In genomic region chr3:114178770-114179368, GRCh38 we compare ENCODE assay signal across 10 cellular contexts. TPM values are rescaled to one million over a fixed set of nuclear protein-coding genes. Genes with fewer than 3 reads are reported as not detected.
DNase-seq lines count a peak whose midpoint lies in the region; ATAC-seq and TF ChIP-seq lines count a peak whose summit lies in the region.
"Had no signal": no experiment of that assay in that cellular context is flagged by ENCODE, and none has a peak within 500 bp of the region (broad histone marks: within the 10 kb centered on the region; RNA-seq: fewer than 3 reads in every experiment).

Gene DRD3, minus strand, starts transcription at chr3:114179052. Its CDS starts 7,060 bp downstream, at chr3:114171992.

- H3K4me1 ChIP-seq in iPS-15b (ENCODE audit: control insufficient read depth, insufficient read depth, low read length), result peaks cover 19% of the 10 kb centered on the region

- no peaks in the 10 kb centered on the region for H3K9me3 ChIP-seq in iPS-15b (ENCODE audit: control insufficient read depth, insufficient read depth, low read length)

- intact Hi-C loops in activated CD8-positive, alpha-beta T cell treated with anti-CD3 and anti-CD28 coated beads for 36 hours (cut with micrococcal nuclease), result no loop called here
- intact Hi-C loops in activated T-helper 2 cell treated with anti-CD3 and anti-CD28 coated beads, Interferon-gamma antibody, Interleukin-2, Interleukin-4, amounts not matched to agents 10 μg/mL and 5 μg/mL and 100 μg/mL, durations not matched to agents 14 hours and 24 hours and 36 hours (cut with micrococcal nuclease), result no loop called here

- H3K27me3 ChIP-seq in iPS-15b (ENCODE audit: control insufficient read depth, insufficient read depth, low read length), result no peaks in the 10 kb centered on the region

- DNase-seq in AG10803 (ENCODE audit: low read depth), result peak; percentile 31
- peak; percentile 21 for DNase-seq in HT-29 (ENCODE audit: low spot score)
- peak; percentile 41 for DNase-seq in activated CD8-positive, alpha-beta T cell treated with anti-CD3 and anti-CD28 coated beads for 36 hours
- DNase-seq in activated T-helper 2 cell treated with anti-CD3 and anti-CD28 coated beads, Interferon-gamma antibody, Interleukin-2, Interleukin-4, amounts not matched to agents 10 μg/mL and 5 μg/mL and 100 μg/mL, durations not matched to agents 14 hours and 24 hours and 36 hours (ENCODE audit: low spot score), result no peak
- no peak for DNase-seq in NCI-H2107 treated with DMSO at 0.1 percent for 48 hours (lab: John Stamatoyannopoulos, UW; ENCODE audit: unreplicated experiment)
- DNase-seq: activated T-cell treated with anti-CD3 and anti-CD28 coated beads, Interleukin-2, amount 50 U/mL, for 4 hours; NCI-H524 treated with DMSO at 0.1 percent for 48 hours had no signal

- peaks cover 5% of the 10 kb centered on the region for H3K4me1 Mint-ChIP-seq in activated CD8-positive, alpha-beta T cell treated with anti-CD3 and anti-CD28 coated beads for 36 hours (ENCODE audit: low read depth)
- peaks cover 3% of the 10 kb centered on the region for H3K4me1 Mint-ChIP-seq in activated T-helper 2 cell treated with anti-CD3 and anti-CD28 coated beads, Interferon-gamma antibody, Interleukin-2, Interleukin-4, amounts not matched to agents 10 μg/mL and 5 μg/mL and 100 μg/mL, durations not matched to agents 14 hours and 24 hours and 36 hours (ENCODE audit: low read depth)

- H3K4me3 Mint-ChIP-seq in activated CD8-positive, alpha-beta T cell treated with anti-CD3 and anti-CD28 coated beads for 36 hours, result no peak within 1 kb of the TSS
- no peak within 1 kb of the TSS for H3K4me3 Mint-ChIP-seq in activated T-helper 2 cell treated with anti-CD3 and anti-CD28 coated beads, Interferon-gamma antibody, Interleukin-2, Interleukin-4, amounts not matched to agents 10 μg/mL and 5 μg/mL and 100 μg/mL, durations not matched to agents 14 hours and 24 hours and 36 hours (ENCODE audit: low read depth)
- H3K4me3 Mint-ChIP-seq: activated T-cell treated with anti-CD3 and anti-CD28 coated beads, Interleukin-2, amount 50 U/mL, for 4 hours had no signal

- peaks cover 3% of the 10 kb centered on the region for H3K9me3 Mint-ChIP-seq in activated CD8-positive, alpha-beta T cell treated with anti-CD3 and anti-CD28 coated beads for 36 hours
- peaks cover 1% of the 10 kb centered on the region for H3K9me3 Mint-ChIP-seq in activated T-helper 2 cell treated with anti-CD3 and anti-CD28 coated beads, Interferon-gamma antibody, Interleukin-2, Interleukin-4, amounts not matched to agents 10 μg/mL and 5 μg/mL and 100 μg/mL, durations not matched to agents 14 hours and 24 hours and 36 hours

- no peaks in the 10 kb centered on the region for H3K36me3 ChIP-seq in iPS-15b (ENCODE audit: control insufficient read depth, insufficient read depth, low read length)

- H3K4me3 ChIP-seq in AG10803 (ENCODE audit: low read length), result no peak within 1 kb of the TSS
- peak within 1 kb of the TSS; percentile 21 for H3K4me3 ChIP-seq in iPS-15b (ENCODE audit: low read depth, low read length)

- no peak within 1 kb of the TSS for H3K9ac ChIP-seq in iPS-15b (ENCODE audit: low read depth, low read length)

- POLR2A ChIA-PET in activated CD8-positive, alpha-beta T cell treated with anti-CD3 and anti-CD28 coated beads for 36 hours (lab: Charles Lee), result no interaction called here

- H3K27ac Mint-ChIP-seq in activated CD8-positive, alpha-beta T cell treated with anti-CD3 and anti-CD28 coated beads for 36 hours, result no peak within 1 kb of the TSS
- H3K27ac Mint-ChIP-seq in activated T-helper 2 cell treated with anti-CD3 and anti-CD28 coated beads, Interferon-gamma antibody, Interleukin-2, Interleukin-4, amounts not matched to agents 10 μg/mL and 5 μg/mL and 100 μg/mL, durations not matched to agents 14 hours and 24 hours and 36 hours, result no peak within 1 kb of the TSS

- H3K27me3 Mint-ChIP-seq in activated CD8-positive, alpha-beta T cell treated with anti-CD3 and anti-CD28 coated beads for 36 hours, result no peaks in the 10 kb centered on the region
- H3K27me3 Mint-ChIP-seq in activated T-helper 2 cell treated with anti-CD3 and anti-CD28 coated beads, Interferon-gamma antibody, Interleukin-2, Interleukin-4, amounts not matched to agents 10 μg/mL and 5 μg/mL and 100 μg/mL, durations not matched to agents 14 hours and 24 hours and 36 hours (ENCODE audit: low read depth), result peaks cover 15% of the 10 kb centered on the region

- no peak for TF ChIP-seq CTCF in AG10803 (conservative IDR thresholded peaks at IDR 0.05; ENCODE audit: low read length)
- no peak for TF ChIP-seq CTCF in activated CD8-positive, alpha-beta T cell treated with anti-CD3 and anti-CD28 coated beads for 36 hours (IDR thresholded peaks at IDR 0.05)

- CTCF ChIA-PET in activated CD8-positive, alpha-beta T cell treated with anti-CD3 and anti-CD28 coated beads for 36 hours (lab: Charles Lee), result interaction anchor here (0.9 to 2.4 kb wide), 7 partner anchors 10 to 117 kb away, joined by 3 to 8 read pairs (median 4); no protein-coding TSS in a partner anchor

- H3K36me3 Mint-ChIP-seq in activated CD8-positive, alpha-beta T cell treated with anti-CD3 and anti-CD28 coated beads for 36 hours (ENCODE audit: low read depth), result no peaks in the 10 kb centered on the region
- no peaks in the 10 kb centered on the region for H3K36me3 Mint-ChIP-seq in activated T-helper 2 cell treated with anti-CD3 and anti-CD28 coated beads, Interferon-gamma antibody, Interleukin-2, Interleukin-4, amounts not matched to agents 10 μg/mL and 5 μg/mL and 100 μg/mL, durations not matched to agents 14 hours and 24 hours and 36 hours (ENCODE audit: low read depth)

- ATAC-seq in activated CD8-positive, alpha-beta T cell treated with anti-CD3 and anti-CD28 coated beads for 36 hours, result peak; percentile 56
- no peak for ATAC-seq in HG03460 (IDR thresholded peaks at IDR 0.05; ENCODE audit: unreplicated experiment)
- ATAC-seq in HG02870 (IDR thresholded peaks at IDR 0.05; ENCODE audit: unreplicated experiment), result no peak

RNA-seq across cellular contexts. Expression of gene DRD3, which starts in this region (rescaled TPM):
- total RNA-seq in HT-29 (2014; rRNA removed; shearing (Covaris generic)), result not detected in 2 replicates
- total RNA-seq in activated CD8-positive, alpha-beta T cell treated with anti-CD3 and anti-CD28 coated beads for 36 hours, result not detected
- 0.11 TPM in 1 of 2 replicates, not detected in the other for total RNA-seq in activated T-helper 2 cell treated with anti-CD3 and anti-CD28 coated beads, Interferon-gamma antibody, Interleukin-2, Interleukin-4, amounts not matched to agents 10 μg/mL and 5 μg/mL and 100 μg/mL, durations not matched to agents 14 hours and 24 hours and 36 hours
- total RNA-seq: activated T-cell treated with anti-CD3 and anti-CD28 coated beads, Interleukin-2, amount 50 U/mL, for 4 hours had no signal

Comparison
In these comparisons a context has a peak if more than half of its experiments do, and no peak if none do; other contexts are left out.
1. Peak in DNase-seq in HT-29; RNA of the gene not detected or under 1 TPM.
2. Peak in DNase-seq and ATAC-seq in activated CD8-positive, alpha-beta T cell treated with anti-CD3 and anti-CD28 coated beads for 36 hours; RNA of the gene not detected or under 1 TPM.